Comparison of ENCODE assay signal across 8 cellular contexts in genomic region chr17:77572065-77572601, GRCh38.
A peak's percentile ranks its signal among the peaks of the same experiment; 100 is the strongest.
DNase-seq lines count a peak whose midpoint lies in the region; ATAC-seq, FAIRE-seq and TF ChIP-seq lines count a peak whose summit lies in the region.

No MANE protein-coding gene starts in this region.

- no peak for FAIRE-seq in K562 (lab: Jason Lieb, UNC)

- TF ChIP-seq EP300 in K562 (IDR thresholded peaks at IDR 0.05; ENCODE audit: low read length), result no peak

- no peak overlapping the region for H3K4me3 ChIP-seq in K562

- intact Hi-C loops in activated CD4-positive, alpha-beta T cell treated with anti-CD3 and anti-CD28 coated beads for 36 hours (cut with DNase I, micrococcal nuclease), result no loop called here
- intact Hi-C loops in K562 (cut with micrococcal nuclease), result no loop called here

- no peaks in the 10 kb centered on the region for H3K79me2 ChIP-seq in K562 (ENCODE audit: control insufficient read depth, insufficient read depth, low read length)

- H3K9me3 ChIP-seq in K562 (replicated peaks; ENCODE audit: control insufficient read depth, insufficient read depth, low read depth, low read length), result no peaks in the 10 kb centered on the region

- WGBS in K562 (ENCODE audit: insufficient coverage, low coverage, missing lambda C conversion rate), result 3% methylated on average over 15 of the region's 15 CpGs

- no peaks in the 10 kb centered on the region for H3K36me3 Mint-ChIP-seq in activated CD4-positive, alpha-beta T cell treated with anti-CD3 and anti-CD28 coated beads for 36 hours (ENCODE audit: low read depth)
- H3K36me3 Mint-ChIP-seq in immature natural killer cell, result peaks cover 0 to 3% (median 0%) of the 10 kb centered on the region in 3 donors

- POLR2A ChIA-PET in activated CD4-positive, alpha-beta T cell treated with anti-CD3 and anti-CD28 coated beads for 36 hours (lab: Charles Lee), result interaction anchor here (0.6 kb wide), 1 partner anchor 160 kb away, joined by 3 read pairs; no protein-coding TSS in a partner anchor
- POLR2A ChIA-PET in K562 (lab: Yijun Ruan, JAX), result interaction anchor here (0.8 kb wide), 1 partner anchor 15 kb away, joined by 3 read pairs; no protein-coding TSS in a partner anchor

- no peak for TF ChIP-seq RAD21 in K562 (CRISPR knock-in tag; conservative IDR thresholded peaks at IDR 0.05 in 1 of 2, IDR thresholded peaks at IDR 0.05 in 1 of 2)

- CTCF ChIA-PET in activated CD4-positive, alpha-beta T cell treated with anti-CD3 and anti-CD28 coated beads for 36 hours (lab: Charles Lee), result interaction anchor here (0.7 kb wide), 1 partner anchor 178 kb away, joined by 4 read pairs; no protein-coding TSS in a partner anchor
- CTCF ChIA-PET in K562 (lab: Yijun Ruan, JAX; ENCODE audit: low intra/inter-chr PET ratio), result no interaction called here

- no peak for ATAC-seq in activated CD4-positive, alpha-beta T cell treated with anti-CD3 and anti-CD28 coated beads for 36 hours
- no peak for ATAC-seq in K562
- no peak for ATAC-seq in stimulated activated naive CD8-positive, alpha-beta T cell treated with anti-CD3 and anti-CD28 coated beads, Interleukin-15, amount 100 ng/mL, for 72 hours
- ATAC-seq in GM18873 (IDR thresholded peaks at IDR 0.05; ENCODE audit: low FRiP score, unreplicated experiment), result no peak

- no peak for TF ChIP-seq POLR2A in K562 (conservative IDR thresholded peaks at IDR 0.05)

- no peak overlapping the region for H3K27ac ChIP-seq in K562 (ENCODE audit: extremely low read depth, low read depth, low read length)

- DNase-seq in activated CD4-positive, alpha-beta T cell treated with anti-CD3 and anti-CD28 coated beads for 36 hours, result no peak
- no peak for DNase-seq in activated CD4-positive, alpha-beta T cell treated with anti-CD3 and anti-CD28 coated beads for 48 hours
- DNase-seq in K562 (ENCODE audit: extremely low read depth in 1 of 4, low spot score in 3 of 4) (peak in 1 of 4 experiments; percentile 12), immature natural killer cell (no peak), DMS53 treated with DMSO at 0.1 percent for 48 hours (lab: John Stamatoyannopoulos, UW; ENCODE audit: unreplicated experiment) (no peak)
- no peak for DNase-seq in stimulated activated naive CD8-positive, alpha-beta T cell treated with anti-CD3 and anti-CD28 coated beads, Interleukin-15, amount 100 ng/mL, for 72 hours
- no peak for DNase-seq in activated CD4-positive, CD25-positive, alpha-beta regulatory T cell (lab: John Stamatoyannopoulos, UW)

- peaks cover 12 to 18% of the 10 kb centered on the region in 2 experiments for H3K4me1 ChIP-seq in K562 (replicated peaks in 1 of 2; ENCODE audit: control insufficient read depth in 2 of 2, insufficient read depth in 2 of 2, low read length in 2 of 2)

- H3K4me2 ChIP-seq in K562 (ENCODE audit: insufficient read depth, low read length), result peak overlapping the region; percentile 48; the same call in 1 of the 2 replicates

- BruUV-seq in K562 (replicated peaks; lab: Mats Ljungman, UMichigan), result no TSS peak

- peaks cover 21 to 53% of the 10 kb centered on the region in 2 experiments; a peak in 4 of 5 replicates for H3K27me3 ChIP-seq in K562 (ENCODE audit: control insufficient read depth in 2 of 2, insufficient read depth in 2 of 2, low read length in 2 of 2)

- peaks cover 3% of the 10 kb centered on the region; the same call in 1 of the 2 replicates for H4K20me1 ChIP-seq in K562 (replicated peaks; ENCODE audit: control insufficient read depth, insufficient read depth, low read length)

- no peak for TF ChIP-seq CTCF in K562 (IDR thresholded peaks at IDR 0.05 in 2 of 3, conservative IDR thresholded peaks at IDR 0.05 in 1 of 3; ENCODE audit: insufficient read depth in 2 of 3, low read depth in 1 of 3, low read length in 3 of 3)

- peaks cover 8% of the 10 kb centered on the region for H3K4me1 Mint-ChIP-seq in activated CD4-positive, alpha-beta T cell treated with anti-CD3 and anti-CD28 coated beads for 36 hours
- peaks cover 10 to 17% of the 10 kb centered on the region in 2 donors for H3K4me1 Mint-ChIP-seq in immature natural killer cell
- H3K4me1 Mint-ChIP-seq in stimulated activated naive CD8-positive, alpha-beta T cell treated with anti-CD3 and anti-CD28 coated beads, Interleukin-15, amount 100 ng/mL, for 72 hours, result peaks cover 29% of the 10 kb centered on the region

- H3K9me1 ChIP-seq in K562 (ENCODE audit: control insufficient read depth, insufficient read depth, low read length), result no peaks in the 10 kb centered on the region

- no peak overlapping the region for H3K27ac Mint-ChIP-seq in activated CD4-positive, alpha-beta T cell treated with anti-CD3 and anti-CD28 coated beads for 36 hours
- no peak overlapping the region for H3K27ac Mint-ChIP-seq in immature natural killer cell
- peak overlapping the region in 1 of 2 donors; percentile 14 for H3K27ac Mint-ChIP-seq in stimulated activated naive CD8-positive, alpha-beta T cell treated with anti-CD3 and anti-CD28 coated beads, Interleukin-15, amount 100 ng/mL, for 72 hours

- peak overlapping the region in 1 of 2 experiments; percentile 39; a peak in 1 of 4 replicates for H3K9ac ChIP-seq in K562 (ENCODE audit: insufficient read depth in 1 of 2, low read depth in 2 of 2, low read length in 2 of 2)

- H2AFZ ChIP-seq in K562 (ENCODE audit: low read depth, low read length), result no peak overlapping the region

- H3K27me3 Mint-ChIP-seq in activated CD4-positive, alpha-beta T cell treated with anti-CD3 and anti-CD28 coated beads for 36 hours, result peaks cover 16% of the 10 kb centered on the region
- H3K27me3 Mint-ChIP-seq in immature natural killer cell (ENCODE audit: low read depth in 3 of 3), result peaks cover 5 to 8% (median 7%) of the 10 kb centered on the region in 3 donors
- peaks cover 25% of the 10 kb centered on the region for H3K27me3 Mint-ChIP-seq in stimulated activated naive CD8-positive, alpha-beta T cell treated with anti-CD3 and anti-CD28 coated beads, Interleukin-15, amount 100 ng/mL, for 72 hours

- no peaks in the 10 kb centered on the region for H3K36me3 ChIP-seq in K562 (ENCODE audit: control insufficient read depth, insufficient read depth, low read length)

- in situ Hi-C loops in K562 (cut with MboI), result no loop called here

- peak overlapping the region; percentile 54 for H3K4me3 Mint-ChIP-seq in activated CD4-positive, alpha-beta T cell treated with anti-CD3 and anti-CD28 coated beads for 36 hours
- peak overlapping the region; percentile 44 to 77 (median 59) for H3K4me3 Mint-ChIP-seq in immature natural killer cell
- H3K4me3 Mint-ChIP-seq in stimulated activated naive CD8-positive, alpha-beta T cell treated with anti-CD3 and anti-CD28 coated beads, Interleukin-15, amount 100 ng/mL, for 72 hours, result peak overlapping the region; percentile 53 to 66

- no peaks in the 10 kb centered on the region for H3K9me3 Mint-ChIP-seq in activated CD4-positive, alpha-beta T cell treated with anti-CD3 and anti-CD28 coated beads for 36 hours (ENCODE audit: low read depth)
- no peaks in the 10 kb centered on the region for H3K9me3 Mint-ChIP-seq in immature natural killer cell
- no peaks in the 10 kb centered on the region for H3K9me3 Mint-ChIP-seq in stimulated activated naive CD8-positive, alpha-beta T cell treated with anti-CD3 and anti-CD28 coated beads, Interleukin-15, amount 100 ng/mL, for 72 hours

TF ChIP-seq in K562, 482 proteins besides CTCF, POLR2A, EP300 and RAD21:
- TF ChIP-seq MYBL2 (IDR thresholded peaks at IDR 0.05; ENCODE audit: low read depth), result no peak
- 0 out of 2 replicates have a peak, but pooled peaks have one; percentile 37 for TF ChIP-seq MYBL2 (CRISPR knock-in tag; IDR thresholded peaks at IDR 0.05; ENCODE audit: borderline replicate concordance)
- TF ChIP-seq NKRF (IDR thresholded peaks at IDR 0.05; ENCODE audit: borderline replicate concordance), result no peak
